In the genomic region with DNA sequence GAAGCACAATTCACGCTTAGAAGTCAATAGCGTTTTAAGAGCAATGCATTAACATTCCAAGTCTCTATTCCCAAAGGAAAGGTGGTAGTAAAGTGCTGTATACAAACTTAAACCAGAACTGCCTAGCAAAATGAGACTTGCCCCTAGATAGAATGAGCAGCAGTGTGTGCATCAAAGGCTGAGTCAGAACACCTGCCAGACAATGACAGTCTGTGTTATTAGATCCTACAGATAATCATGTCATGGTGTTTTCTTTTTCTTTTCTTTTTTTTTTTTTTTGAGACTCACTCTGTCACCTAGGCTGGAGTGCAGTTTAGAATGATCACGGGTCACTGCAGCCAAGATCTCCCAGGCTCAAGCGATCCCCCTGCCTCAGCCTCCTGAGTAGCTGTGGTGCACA, we compare ENCODE assay signal across 1 cellular context.
TF ChIP-seq lines count a peak whose summit lies in the region.

No MANE protein-coding gene starts in this region.

TF ChIP-seq in GM23338, 12 proteins besides CTCF, POLR2A, EP300 and RAD21 (continued from another document):
- TF ChIP-seq ZNF462 (CRISPR knock-in tag; IDR thresholded peaks at IDR 0.05) = no peak
- TF ChIP-seq ZNF114 (CRISPR knock-in tag; IDR thresholded peaks at IDR 0.05) = no peak
- TF ChIP-seq CREB1 (CRISPR knock-in tag; IDR thresholded peaks at IDR 0.05; ENCODE audit: low read depth) = no peak
- no peak for TF ChIP-seq STAT1 (IDR thresholded peaks at IDR 0.05; ENCODE audit: unreplicated experiment)
- TF ChIP-seq POLR2AphosphoS5 (IDR thresholded peaks at IDR 0.05; ENCODE audit: low read depth) = no peak
